In the genomic region with DNA sequence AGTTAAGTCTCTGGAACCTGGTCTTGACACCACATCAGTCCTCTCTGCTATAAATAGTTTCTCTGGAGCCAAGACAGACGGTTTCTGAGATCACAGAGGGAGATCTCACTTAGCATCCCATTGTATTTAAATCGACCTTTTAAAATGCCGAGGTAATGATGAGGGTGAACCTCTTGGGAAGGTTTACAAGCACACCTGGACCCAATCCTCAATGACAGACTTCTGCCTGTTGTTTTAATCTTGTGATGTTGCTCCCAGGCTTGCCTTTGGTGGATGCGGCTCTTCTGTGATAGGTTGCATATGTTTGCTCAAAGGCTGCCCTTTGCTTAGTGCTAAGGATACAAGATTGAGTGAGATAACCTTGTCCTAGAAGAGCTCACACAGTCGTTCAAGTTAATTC, we compare ENCODE assay signal across 34 cellular contexts.
"Had no signal": no experiment of that assay in that cellular context is flagged by ENCODE, and none has a peak within 500 bp of the region (broad histone marks: within the 10 kb centered on the region; RNA-seq: fewer than 3 reads in every experiment).

No MANE protein-coding gene starts in this region.

- H3K9me3 Mint-ChIP-seq: activated CD4-positive, alpha-beta memory T cell treated with anti-CD3 and anti-CD28 coated beads for 36 hours; activated CD4-positive, alpha-beta T cell treated with anti-CD3 and anti-CD28 coated beads, Interleukin-2, amount 10 ng/mL, durations not matched to agents 24 days and 14 days; activated naive CD4-positive, alpha-beta T cell treated with anti-CD3 and anti-CD28 coated beads for 36 hours; activated naive CD4-positive, alpha-beta T cell treated with anti-CD3 and anti-CD28 coated beads, Interleukin-2, amount 50 U/mL, for 24 hours; activated naive CD8-positive, alpha-beta T cell treated with anti-CD3 and anti-CD28 coated beads for 36 hours; activated naive CD8-positive, alpha-beta T cell treated with anti-CD3 and anti-CD28 coated beads, Interleukin-2, amount 50 U/mL, for 24 hours; activated T-helper 1 cell treated with anti-CD3 and anti-CD28 coated beads, Interleukin-12 subunit alpha, Interleukin-12 subunit beta, Interleukin-2, Interleukin-4 antibody, amounts not matched to agents 30 ng/mL and 10 ng/mL and 1 ng/mL, durations not matched to agents 14 hours and 24 hours and 36 hours; activated T-helper 2 cell treated with anti-CD3 and anti-CD28 coated beads, Interferon-gamma antibody, Interleukin-2, Interleukin-4, amounts not matched to agents 10 μg/mL and 5 μg/mL and 100 μg/mL, durations not matched to agents 14 hours and 24 hours and 36 hours; effector memory CD8-positive, alpha-beta T cell; T-helper 2 cell treated with Interferon-gamma antibody and Interleukin-4, amounts not matched to agents 5 μg/mL and 100 μg/mL, for 36 hours had no signal

- H3K4me1 ChIP-seq: adrenal gland, body of pancreas, esophagus squamous epithelium, gastroesophageal sphincter had no signal

- H3K9me3 ChIP-seq: adrenal gland, body of pancreas, esophagus squamous epithelium, gastroesophageal sphincter, heart right ventricle had no signal

- H3K36me3 ChIP-seq: adrenal gland had no signal

- DNase-seq: activated CD4-positive, alpha-beta memory T cell treated with anti-CD3 and anti-CD28 coated beads for 36 hours; activated CD4-positive, alpha-beta T cell treated with anti-CD3 and anti-CD28 coated beads for 36 hours; activated CD4-positive, alpha-beta T cell treated with anti-CD3 and anti-CD28 coated beads, Interleukin-2, amount 10 ng/mL, durations not matched to agents 24 days and 14 days; activated CD4-positive, CD25-positive, alpha-beta regulatory T cell; activated CD4-positive, CD25-positive, alpha-beta regulatory T cell treated with anti-CD3 and anti-CD28 coated beads, Interleukin-2, amount 50 U/mL, for 72 hours; activated CD8-positive, alpha-beta memory T cell treated with anti-CD3 and anti-CD28 coated beads, Interleukin-2, amount 10 ng/mL, durations not matched to agents 7 days and 5 days; activated CD8-positive, alpha-beta memory T cell treated with anti-CD3 and anti-CD28 coated beads, Interleukin-2, amount 50 U/mL, for 4 hours; activated CD8-positive, alpha-beta T cell treated with anti-CD3 and anti-CD28 coated beads, Interleukin-2, amount 10 ng/mL, durations not matched to agents 7 days and 5 days; activated effector memory CD4-positive, alpha-beta T cell treated with anti-CD3 and anti-CD28 coated beads, Interleukin-2, amount 50 U/mL, for 16 hours; activated naive CD4-positive, alpha-beta T cell treated with anti-CD3 and anti-CD28 coated beads for 36 hours; activated naive CD8-positive, alpha-beta T cell treated with anti-CD3 and anti-CD28 coated beads for 36 hours; activated naive CD8-positive, alpha-beta T cell treated with anti-CD3 and anti-CD28 coated beads, Interleukin-2, amount 50 U/mL, for 24 hours; activated T-cell treated with anti-CD3 and anti-CD28 coated beads, Interleukin-2, amount 50 U/mL, for 1 hour; activated T-cell treated with anti-CD3 and anti-CD28 coated beads, Interleukin-2, amount 50 U/mL, for 48 hours; adrenal gland; amygdala; aorta; body of pancreas; caudate nucleus; cortex of kidney; dermis blood vessel endothelial cell; effector CD4-positive, alpha-beta T cell; effector memory CD8-positive, alpha-beta T cell; esophagus squamous epithelium; foreskin melanocyte; heart right ventricle; T-helper 17 cell; T1000 had no signal

- H3K27ac ChIP-seq: adrenal gland, body of pancreas, epithelial cell of prostate, esophagus squamous epithelium, gastroesophageal sphincter, heart right ventricle had no signal

- ATAC-seq: activated CD4-positive, alpha-beta T cell treated with anti-CD3 and anti-CD28 coated beads for 36 hours; activated CD8-positive, alpha-beta memory T cell treated with anti-CD3 and anti-CD28 coated beads, Interleukin-2, amount 10 ng/mL, durations not matched to agents 7 days and 5 days; activated CD8-positive, alpha-beta T cell treated with anti-CD3 and anti-CD28 coated beads, Interleukin-2, amount 10 ng/mL, durations not matched to agents 7 days and 5 days; activated naive CD8-positive, alpha-beta T cell treated with anti-CD3 and anti-CD28 coated beads, Interleukin-2, amount 50 U/mL, for 24 hours; body of pancreas; effector memory CD8-positive, alpha-beta T cell; gastroesophageal sphincter; heart right ventricle; T-helper 17 cell had no signal

- H3K27ac Mint-ChIP-seq: activated CD4-positive, alpha-beta memory T cell treated with anti-CD3 and anti-CD28 coated beads for 36 hours; activated CD4-positive, alpha-beta T cell treated with anti-CD3 and anti-CD28 coated beads for 36 hours; activated CD4-positive, alpha-beta T cell treated with anti-CD3 and anti-CD28 coated beads, Interleukin-2, amount 10 ng/mL, durations not matched to agents 24 days and 14 days; activated CD8-positive, alpha-beta memory T cell treated with anti-CD3 and anti-CD28 coated beads, Interleukin-2, amount 10 ng/mL, durations not matched to agents 7 days and 5 days; activated CD8-positive, alpha-beta T cell treated with anti-CD3 and anti-CD28 coated beads, Interleukin-2, amount 10 ng/mL, durations not matched to agents 7 days and 5 days; activated naive CD4-positive, alpha-beta T cell treated with anti-CD3 and anti-CD28 coated beads for 36 hours; activated naive CD4-positive, alpha-beta T cell treated with anti-CD3 and anti-CD28 coated beads, Interleukin-2, amount 50 U/mL, for 24 hours; activated naive CD8-positive, alpha-beta T cell treated with anti-CD3 and anti-CD28 coated beads for 36 hours; activated naive CD8-positive, alpha-beta T cell treated with anti-CD3 and anti-CD28 coated beads, Interleukin-2, amount 50 U/mL, for 24 hours; activated T-helper 1 cell treated with anti-CD3 and anti-CD28 coated beads, Interleukin-12 subunit alpha, Interleukin-12 subunit beta, Interleukin-2, Interleukin-4 antibody, amounts not matched to agents 30 ng/mL and 10 ng/mL and 1 ng/mL, durations not matched to agents 14 hours and 24 hours and 36 hours; activated T-helper 2 cell treated with anti-CD3 and anti-CD28 coated beads, Interferon-gamma antibody, Interleukin-2, Interleukin-4, amounts not matched to agents 10 μg/mL and 5 μg/mL and 100 μg/mL, durations not matched to agents 14 hours and 24 hours and 36 hours; effector memory CD8-positive, alpha-beta T cell; T-helper 17 cell; T-helper 2 cell treated with Interferon-gamma antibody and Interleukin-4, amounts not matched to agents 5 μg/mL and 100 μg/mL, for 36 hours had no signal

- H3K4me3 Mint-ChIP-seq: activated CD4-positive, alpha-beta memory T cell treated with anti-CD3 and anti-CD28 coated beads for 36 hours; activated CD4-positive, alpha-beta T cell treated with anti-CD3 and anti-CD28 coated beads for 36 hours; activated CD4-positive, alpha-beta T cell treated with anti-CD3 and anti-CD28 coated beads, Interleukin-2, amount 10 ng/mL, durations not matched to agents 24 days and 14 days; activated CD8-positive, alpha-beta memory T cell treated with anti-CD3 and anti-CD28 coated beads, Interleukin-2, amount 10 ng/mL, durations not matched to agents 7 days and 5 days; activated CD8-positive, alpha-beta T cell treated with anti-CD3 and anti-CD28 coated beads, Interleukin-2, amount 10 ng/mL, durations not matched to agents 7 days and 5 days; activated naive CD4-positive, alpha-beta T cell treated with anti-CD3 and anti-CD28 coated beads for 36 hours; activated naive CD4-positive, alpha-beta T cell treated with anti-CD3 and anti-CD28 coated beads, Interleukin-2, amount 50 U/mL, for 24 hours; activated naive CD8-positive, alpha-beta T cell treated with anti-CD3 and anti-CD28 coated beads for 36 hours; activated naive CD8-positive, alpha-beta T cell treated with anti-CD3 and anti-CD28 coated beads, Interleukin-2, amount 50 U/mL, for 24 hours; activated T-helper 1 cell treated with anti-CD3 and anti-CD28 coated beads, Interleukin-12 subunit alpha, Interleukin-12 subunit beta, Interleukin-2, Interleukin-4 antibody, amounts not matched to agents 30 ng/mL and 10 ng/mL and 1 ng/mL, durations not matched to agents 14 hours and 24 hours and 36 hours; effector memory CD8-positive, alpha-beta T cell; T-helper 17 cell; T-helper 2 cell treated with Interferon-gamma antibody and Interleukin-4, amounts not matched to agents 5 μg/mL and 100 μg/mL, for 36 hours had no signal

- H3K27me3 Mint-ChIP-seq: activated CD4-positive, alpha-beta memory T cell treated with anti-CD3 and anti-CD28 coated beads for 36 hours; activated CD4-positive, alpha-beta T cell treated with anti-CD3 and anti-CD28 coated beads for 36 hours; activated CD4-positive, alpha-beta T cell treated with anti-CD3 and anti-CD28 coated beads, Interleukin-2, amount 10 ng/mL, durations not matched to agents 24 days and 14 days; activated CD8-positive, alpha-beta memory T cell treated with anti-CD3 and anti-CD28 coated beads, Interleukin-2, amount 10 ng/mL, durations not matched to agents 7 days and 5 days; activated naive CD4-positive, alpha-beta T cell treated with anti-CD3 and anti-CD28 coated beads, Interleukin-2, amount 50 U/mL, for 24 hours; activated naive CD8-positive, alpha-beta T cell treated with anti-CD3 and anti-CD28 coated beads for 36 hours; activated naive CD8-positive, alpha-beta T cell treated with anti-CD3 and anti-CD28 coated beads, Interleukin-2, amount 50 U/mL, for 24 hours; effector memory CD8-positive, alpha-beta T cell; T-helper 17 cell had no signal

- H3K27me3 ChIP-seq: adrenal gland, body of pancreas, esophagus squamous epithelium, gastroesophageal sphincter, heart right ventricle had no signal

- H3K36me3 Mint-ChIP-seq: activated CD8-positive, alpha-beta memory T cell treated with anti-CD3 and anti-CD28 coated beads, Interleukin-2, amount 10 ng/mL, durations not matched to agents 7 days and 5 days had no signal

- H3K4me1 Mint-ChIP-seq: activated CD4-positive, alpha-beta T cell treated with anti-CD3 and anti-CD28 coated beads for 36 hours; activated CD4-positive, alpha-beta T cell treated with anti-CD3 and anti-CD28 coated beads, Interleukin-2, amount 10 ng/mL, durations not matched to agents 24 days and 14 days; activated CD8-positive, alpha-beta memory T cell treated with anti-CD3 and anti-CD28 coated beads, Interleukin-2, amount 10 ng/mL, durations not matched to agents 7 days and 5 days; activated naive CD4-positive, alpha-beta T cell treated with anti-CD3 and anti-CD28 coated beads, Interleukin-2, amount 50 U/mL, for 24 hours; activated naive CD8-positive, alpha-beta T cell treated with anti-CD3 and anti-CD28 coated beads for 36 hours; activated naive CD8-positive, alpha-beta T cell treated with anti-CD3 and anti-CD28 coated beads, Interleukin-2, amount 50 U/mL, for 24 hours had no signal

- H3K4me3 ChIP-seq: adrenal gland, body of pancreas, esophagus squamous epithelium, gastroesophageal sphincter, heart right ventricle had no signal
